Comparison of ENCODE assay signal across 21 cellular contexts in genomic region chrX:41530082-41530481, GRCh38.
"Had no signal": no experiment of that assay in that cellular context is flagged by ENCODE, and none has a peak within 500 bp of the region (broad histone marks: within the 10 kb centered on the region; RNA-seq: fewer than 3 reads in every experiment).

No MANE protein-coding gene starts in this region.

- FAIRE-seq: RCC 7860 had no signal

- H3K27ac ChIP-seq: SJSA1, SK-N-MC had no signal

- H3K4me3 ChIP-seq: MG63, SJSA1, SK-N-MC had no signal

- DNase-seq: Karpas-422, KG1, MG63, NCI-H1092, NCI-H1105 treated with DMSO at 0.1 percent for 48 hours, NCI-H1417 treated with DMSO at 0.1 percent for 48 hours, NCI-H146, NCI-H1694 treated with DMSO at 0.1 percent for 48 hours, NCI-H1930, NCI-H2081, NCI-H2107, NCI-H2227 treated with DMSO at 0.1 percent for 48 hours, NCI-H524, NCI-H526 treated with DMSO at 0.1 percent for 48 hours, NCI-H774, Right ventricle myocardium superior, RPMI8226, SIG-M5 had no signal

- H3K36me3 ChIP-seq: MG63, SJSA1 had no signal

- H3K9me3 ChIP-seq: MG63, SJSA1 had no signal

- H3K27me3 ChIP-seq: MG63, SJSA1 had no signal
